1 cellular context compared by ENCODE assay signal in the genomic region with DNA sequence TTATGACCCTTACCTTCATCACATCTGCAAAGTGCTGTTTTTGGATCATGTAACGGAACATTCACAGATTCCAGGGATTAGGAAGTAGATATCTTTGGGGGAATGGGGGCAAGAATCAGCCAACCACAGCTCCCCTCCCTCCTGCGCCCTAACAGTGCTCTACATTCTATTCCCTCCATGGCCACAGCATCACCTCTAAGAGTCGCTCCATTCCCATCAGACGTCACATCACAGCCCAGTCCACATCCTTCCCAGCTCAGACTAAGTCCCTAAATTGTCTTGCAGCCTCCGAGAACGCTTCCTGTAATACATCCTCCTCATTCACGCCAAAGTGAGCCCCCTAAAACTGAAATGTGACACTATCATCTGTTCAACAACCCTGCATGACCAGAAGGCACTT.
TF ChIP-seq lines count a peak whose summit lies in the region.

No MANE protein-coding gene starts in this region.

TF ChIP-seq in K562, 482 proteins besides CTCF, POLR2A, EP300 and RAD21:
- TF ChIP-seq MEIS2 (IDR thresholded peaks at IDR 0.05; ENCODE audit: partially characterized antibody) (peak; percentile 9), CREB1 (IDR thresholded peaks at IDR 0.05) (peak; percentile 44), CREB1 (CRISPR knock-in tag; IDR thresholded peaks at IDR 0.05) (peak; percentile 67; the same call in 1 of the 2 replicates), ARHGAP35 (IDR thresholded peaks at IDR 0.05; ENCODE audit: partially characterized antibody) (no peak), EHMT2 (IDR thresholded peaks at IDR 0.05) (peak; percentile 76), SMC3 (conservative IDR thresholded peaks at IDR 0.05; ENCODE audit: insufficient read depth, low read depth, low read length) (0 out of 2 replicates have a peak, but pooled peaks have one; percentile 22), RCOR1 (IDR thresholded peaks at IDR 0.05; ENCODE audit: borderline replicate concordance in 1 of 2, low read depth in 2 of 2, low read length in 2 of 2) (peak in 1 of 2 experiments; percentile 48; a peak in 1 of 4 replicates), ATF1 (CRISPR knock-in tag; IDR thresholded peaks at IDR 0.05) (no peak), ATF1 (tag; IDR thresholded peaks at IDR 0.05) (peak; percentile 72), MAZ (CRISPR knock-in tag; conservative IDR thresholded peaks at IDR 0.05 in 1 of 2, IDR thresholded peaks at IDR 0.05 in 1 of 2) (no peak), CREM (IDR thresholded peaks at IDR 0.05; ENCODE audit: low read depth) (peak; percentile 89), ZBTB43 (CRISPR knock-in tag; IDR thresholded peaks at IDR 0.05) (no peak)
- TF ChIP-seq, protein P1, sequence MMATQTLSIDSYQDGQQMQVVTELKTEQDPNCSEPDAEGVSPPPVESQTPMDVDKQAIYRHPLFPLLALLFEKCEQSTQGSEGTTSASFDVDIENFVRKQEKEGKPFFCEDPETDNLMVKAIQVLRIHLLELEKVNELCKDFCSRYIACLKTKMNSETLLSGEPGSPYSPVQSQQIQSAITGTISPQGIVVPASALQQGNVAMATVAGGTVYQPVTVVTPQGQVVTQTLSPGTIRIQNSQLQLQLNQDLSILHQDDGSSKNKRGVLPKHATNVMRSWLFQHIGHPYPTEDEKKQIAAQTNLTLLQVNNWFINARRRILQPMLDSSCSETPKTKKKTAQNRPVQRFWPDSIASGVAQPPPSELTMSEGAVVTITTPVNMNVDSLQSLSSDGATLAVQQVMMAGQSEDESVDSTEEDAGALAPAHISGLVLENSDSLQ (IDR thresholded peaks at IDR 0.05), result peak; percentile 46
